In the genomic region with DNA sequence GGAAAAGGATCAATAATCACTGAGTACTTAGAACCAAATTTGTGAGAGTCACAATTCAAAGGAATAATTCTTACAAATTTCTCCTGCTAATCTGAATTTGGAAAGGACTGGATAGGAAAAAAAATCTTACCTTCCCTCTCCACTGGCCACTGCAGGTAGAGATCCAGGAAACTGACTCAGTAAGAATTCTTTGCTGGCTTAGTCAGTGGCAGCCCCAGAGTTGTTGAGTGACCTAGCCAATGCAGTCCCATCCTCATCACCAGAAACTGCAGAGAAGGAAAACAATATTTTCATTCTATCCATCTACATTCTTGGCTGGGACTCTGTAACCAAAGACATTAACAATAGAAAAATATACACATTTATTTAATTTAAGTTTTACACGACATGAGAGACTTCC, we compare ENCODE assay signal across 31 cellular contexts.
DNase-seq lines count a peak whose midpoint lies in the region; ATAC-seq and TF ChIP-seq lines count a peak whose summit lies in the region.
"Had no signal": no experiment of that assay in that cellular context is flagged by ENCODE, and none has a peak within 500 bp of the region (broad histone marks: within the 10 kb centered on the region; RNA-seq: fewer than 3 reads in every experiment).

No MANE protein-coding gene starts in this region.

- no peak for ATAC-seq in HG02798 (IDR thresholded peaks at IDR 0.05; ENCODE audit: poor library complexity, unreplicated experiment)
- ATAC-seq in CD4-positive, alpha-beta T cell (ENCODE audit: poor library complexity) = no peak
- ATAC-seq in natural killer cell treated with Interleukin-12 subunit alpha and Interleukin-12 subunit beta and Interleukin-15 and Interleukin-18, amount 100 ng/mL, for 72 hours = no peak
- ATAC-seq: A549; activated naive CD8-positive, alpha-beta T cell treated with anti-CD3 and anti-CD28 coated beads, Interleukin-2, amount 50 U/mL, for 24 hours; activated T-cell treated with anti-CD3 and anti-CD28 coated beads, Interleukin-2, amount 50 U/mL, for 4 hours; heart left ventricle; SK-N-SH treated with all-trans-retinoic acid at 6 μM for 48 hours; T-helper 17 cell had no signal

- no peaks in the 10 kb centered on the region for H3K27me3 ChIP-seq in HUES48 (ENCODE audit: control insufficient read depth, insufficient read depth, low read length)
- no peaks in the 10 kb centered on the region; the same call in 1 of the 2 replicates for H3K27me3 ChIP-seq in iPS-20b (ENCODE audit: insufficient read depth, low read length)
- H3K27me3 ChIP-seq in CD4-positive, alpha-beta T cell (ENCODE audit: control insufficient read depth, insufficient read depth, low read length) = no peaks in the 10 kb centered on the region
- H3K27me3 ChIP-seq: heart left ventricle, right atrium auricular region, transverse colon had no signal

- H3K4me3 Mint-ChIP-seq in CD4-positive, alpha-beta T cell = no peak overlapping the region
- no peak overlapping the region for H3K4me3 Mint-ChIP-seq in activated T-cell treated with anti-CD3 and anti-CD28 coated beads, Interleukin-2, amount 50 U/mL, for 24 hours
- H3K4me3 Mint-ChIP-seq in natural killer cell treated with Interleukin-12 subunit alpha and Interleukin-12 subunit beta and Interleukin-15 and Interleukin-18, amount 100 ng/mL, for 72 hours = no peak overlapping the region
- H3K4me3 Mint-ChIP-seq: activated naive CD8-positive, alpha-beta T cell treated with anti-CD3 and anti-CD28 coated beads, Interleukin-2, amount 50 U/mL, for 24 hours; activated T-cell treated with anti-CD3 and anti-CD28 coated beads, Interleukin-2, amount 50 U/mL, for 4 hours; brain; CD8-positive, alpha-beta memory T cell; nephron; T-helper 17 cell had no signal

- H3K9ac ChIP-seq in HUES48 (ENCODE audit: low read depth, low read length) (no peak overlapping the region), iPS-20b (ENCODE audit: low read depth, low read length) (peak overlapping the region; percentile 23; the same call in 1 of the 2 replicates)
- H3K9ac ChIP-seq: KMS-11 had no signal

- peak; percentile 27 for DNase-seq in A172 (ENCODE audit: low spot score)
- DNase-seq in astrocyte of the hippocampus (ENCODE audit: low read depth, low spot score) = peak; percentile 53
- DNase-seq in CD4-positive, alpha-beta T cell = no peak
- no peak for DNase-seq in activated T-cell treated with anti-CD3 and anti-CD28 coated beads, Interleukin-2, amount 50 U/mL, for 24 hours
- DNase-seq in natural killer cell treated with Interleukin-12 subunit alpha and Interleukin-12 subunit beta and Interleukin-15 and Interleukin-18, amount 100 ng/mL, for 72 hours (ENCODE audit: low spot score) = no peak
- DNase-seq: activated CD4-positive, alpha-beta T cell treated with anti-CD3 and anti-CD28 coated beads for 48 hours; activated gamma-delta T cell treated with Interleukin-2 at 50 U/mL for 16 hours; activated naive CD8-positive, alpha-beta T cell treated with anti-CD3 and anti-CD28 coated beads, Interleukin-2, amount 50 U/mL, for 24 hours; activated T-cell treated with anti-CD3 and anti-CD28 coated beads, Interleukin-2, amount 50 U/mL, for 4 hours; CD8-positive, alpha-beta memory T cell; effector CD4-positive, alpha-beta T cell; erythroblast; GDM1; heart left ventricle; NCI-H1417 treated with DMSO at 0.1 percent for 48 hours; NCI-H2081; NCI-H2227 treated with DMSO at 0.1 percent for 48 hours; NCI-H748 treated with DMSO at 0.1 percent for 48 hours; stimulated activated CD4-positive, alpha-beta T cell treated with anti-CD3 and anti-CD28 coated beads, Interleukin-2, amount 100 ng/mL, for 24 hours; T-helper 17 cell; transverse colon had no signal

- H3K36me3 Mint-ChIP-seq in CD4-positive, alpha-beta T cell (ENCODE audit: low read depth) = no peaks in the 10 kb centered on the region
- no peaks in the 10 kb centered on the region for H3K36me3 Mint-ChIP-seq in activated T-cell treated with anti-CD3 and anti-CD28 coated beads, Interleukin-2, amount 50 U/mL, for 24 hours (ENCODE audit: low read depth)
- peaks cover 4% of the 10 kb centered on the region for H3K36me3 Mint-ChIP-seq in natural killer cell treated with Interleukin-12 subunit alpha and Interleukin-12 subunit beta and Interleukin-15 and Interleukin-18, amount 100 ng/mL, for 72 hours
- H3K36me3 Mint-ChIP-seq: CD8-positive, alpha-beta memory T cell had no signal

- intact Hi-C loops in CD4-positive, alpha-beta T cell (cut with DNase I, micrococcal nuclease) = no loop called here

- H3K27ac ChIP-seq in HUES48 (ENCODE audit: low read depth, low read length) (peak overlapping the region; percentile 85), iPS-20b (ENCODE audit: low read length) (no peak overlapping the region)
- H3K27ac ChIP-seq in CD4-positive, alpha-beta T cell (ENCODE audit: low read depth, low read length) = no peak overlapping the region
- H3K27ac ChIP-seq: A549, heart left ventricle, KMS-11, right atrium auricular region, transverse colon had no signal

- peaks cover 51% of the 10 kb centered on the region for H3K4me1 ChIP-seq in HUES48 (ENCODE audit: control insufficient read depth, insufficient read depth, low read length)
- peaks cover 28% of the 10 kb centered on the region for H3K4me1 ChIP-seq in iPS-20b (ENCODE audit: insufficient read depth, low read length)
- H3K4me1 ChIP-seq: A549, heart left ventricle, right atrium auricular region, transverse colon had no signal

- no peaks in the 10 kb centered on the region for H3K27me3 Mint-ChIP-seq in CD4-positive, alpha-beta T cell
- H3K27me3 Mint-ChIP-seq in activated T-cell treated with anti-CD3 and anti-CD28 coated beads, Interleukin-2, amount 50 U/mL, for 24 hours = no peaks in the 10 kb centered on the region
- H3K27me3 Mint-ChIP-seq in natural killer cell treated with Interleukin-12 subunit alpha and Interleukin-12 subunit beta and Interleukin-15 and Interleukin-18, amount 100 ng/mL, for 72 hours = no peaks in the 10 kb centered on the region
- H3K27me3 Mint-ChIP-seq: activated naive CD8-positive, alpha-beta T cell treated with anti-CD3 and anti-CD28 coated beads, Interleukin-2, amount 50 U/mL, for 24 hours; CD8-positive, alpha-beta memory T cell; T-helper 17 cell had no signal

- H3K27ac Mint-ChIP-seq in CD4-positive, alpha-beta T cell = no peak overlapping the region
- H3K27ac Mint-ChIP-seq in activated T-cell treated with anti-CD3 and anti-CD28 coated beads, Interleukin-2, amount 50 U/mL, for 24 hours = no peak overlapping the region
- no peak overlapping the region for H3K27ac Mint-ChIP-seq in natural killer cell treated with Interleukin-12 subunit alpha and Interleukin-12 subunit beta and Interleukin-15 and Interleukin-18, amount 100 ng/mL, for 72 hours
- H3K27ac Mint-ChIP-seq: activated naive CD8-positive, alpha-beta T cell treated with anti-CD3 and anti-CD28 coated beads, Interleukin-2, amount 50 U/mL, for 24 hours; CD8-positive, alpha-beta memory T cell; nephron; T-helper 17 cell had no signal

- H3K4me3 ChIP-seq in HUES48 (ENCODE audit: low read depth, low read length) = no peak overlapping the region
- no peak overlapping the region for H3K4me3 ChIP-seq in iPS-20b (ENCODE audit: low read length)
- H3K4me3 ChIP-seq: A549, heart left ventricle, right atrium auricular region, smooth muscle cell, transverse colon had no signal

- no peaks in the 10 kb centered on the region; the same call in 1 of the 2 replicates for H3K9me3 ChIP-seq in HUES48 (ENCODE audit: control insufficient read depth, insufficient read depth, low read length)
- peaks cover under 1% of the 10 kb centered on the region; the same call in 1 of the 2 replicates for H3K9me3 ChIP-seq in iPS-20b (ENCODE audit: insufficient read depth, low read depth, low read length)
- no peaks in the 10 kb centered on the region for H3K9me3 ChIP-seq in CD4-positive, alpha-beta T cell (ENCODE audit: control insufficient read depth, low read length)
- H3K9me3 ChIP-seq: A549, heart left ventricle, right atrium auricular region, transverse colon had no signal

- peaks cover 3% of the 10 kb centered on the region for H3K36me3 ChIP-seq in HUES48 (ENCODE audit: control insufficient read depth, insufficient read depth, low read length)
- peaks cover 9% of the 10 kb centered on the region for H3K36me3 ChIP-seq in iPS-20b (ENCODE audit: insufficient read depth, low read depth, low read length)
- H3K36me3 ChIP-seq: heart left ventricle, right atrium auricular region, transverse colon had no signal

- H3K4me1 Mint-ChIP-seq in CD4-positive, alpha-beta T cell (ENCODE audit: low read depth) = no peaks in the 10 kb centered on the region
- H3K4me1 Mint-ChIP-seq in activated T-cell treated with anti-CD3 and anti-CD28 coated beads, Interleukin-2, amount 50 U/mL, for 24 hours (ENCODE audit: low read depth) = no peaks in the 10 kb centered on the region
- no peaks in the 10 kb centered on the region for H3K4me1 Mint-ChIP-seq in natural killer cell treated with Interleukin-12 subunit alpha and Interleukin-12 subunit beta and Interleukin-15 and Interleukin-18, amount 100 ng/mL, for 72 hours (ENCODE audit: low read depth in 2 of 2)
- H3K4me1 Mint-ChIP-seq: activated naive CD8-positive, alpha-beta T cell treated with anti-CD3 and anti-CD28 coated beads, Interleukin-2, amount 50 U/mL, for 24 hours; CD8-positive, alpha-beta memory T cell; nephron; T-helper 17 cell had no signal

- H3K9me3 Mint-ChIP-seq in CD4-positive, alpha-beta T cell = peaks cover 4% of the 10 kb centered on the region
- H3K9me3 Mint-ChIP-seq in activated T-cell treated with anti-CD3 and anti-CD28 coated beads, Interleukin-2, amount 50 U/mL, for 24 hours = peaks cover 10% of the 10 kb centered on the region
- peaks cover 10% of the 10 kb centered on the region for H3K9me3 Mint-ChIP-seq in natural killer cell treated with Interleukin-12 subunit alpha and Interleukin-12 subunit beta and Interleukin-15 and Interleukin-18, amount 100 ng/mL, for 72 hours
- H3K9me3 Mint-ChIP-seq: activated naive CD8-positive, alpha-beta T cell treated with anti-CD3 and anti-CD28 coated beads, Interleukin-2, amount 50 U/mL, for 24 hours; nephron had no signal

- no peak for TF ChIP-seq CTCF in CD4-positive, alpha-beta T cell (IDR thresholded peaks at IDR 0.05)

- POLR2A ChIA-PET in CD4-positive, alpha-beta T cell (lab: Charles Lee) = no interaction called here

- CTCF ChIA-PET in CD4-positive, alpha-beta T cell (lab: Charles Lee) = no interaction called here

Comparison
In these comparisons a context has a peak if more than half of its experiments do, and no peak if none do; other contexts are left out.
1. DNase-seq: peak in A172 (single experiment) and astrocyte of the hippocampus (single experiment); none in CD4-positive, alpha-beta T cell (0 of 10), activated T-cell treated with anti-CD3 and anti-CD28 coated beads, Interleukin-2, amount 50 U/mL, for 24 hours (single experiment) and natural killer cell treated with Interleukin-12 subunit alpha and Interleukin-12 subunit beta and Interleukin-15 and Interleukin-18, amount 100 ng/mL, for 72 hours (single experiment).